1 cellular context compared by ENCODE assay signal in the genomic region with DNA sequence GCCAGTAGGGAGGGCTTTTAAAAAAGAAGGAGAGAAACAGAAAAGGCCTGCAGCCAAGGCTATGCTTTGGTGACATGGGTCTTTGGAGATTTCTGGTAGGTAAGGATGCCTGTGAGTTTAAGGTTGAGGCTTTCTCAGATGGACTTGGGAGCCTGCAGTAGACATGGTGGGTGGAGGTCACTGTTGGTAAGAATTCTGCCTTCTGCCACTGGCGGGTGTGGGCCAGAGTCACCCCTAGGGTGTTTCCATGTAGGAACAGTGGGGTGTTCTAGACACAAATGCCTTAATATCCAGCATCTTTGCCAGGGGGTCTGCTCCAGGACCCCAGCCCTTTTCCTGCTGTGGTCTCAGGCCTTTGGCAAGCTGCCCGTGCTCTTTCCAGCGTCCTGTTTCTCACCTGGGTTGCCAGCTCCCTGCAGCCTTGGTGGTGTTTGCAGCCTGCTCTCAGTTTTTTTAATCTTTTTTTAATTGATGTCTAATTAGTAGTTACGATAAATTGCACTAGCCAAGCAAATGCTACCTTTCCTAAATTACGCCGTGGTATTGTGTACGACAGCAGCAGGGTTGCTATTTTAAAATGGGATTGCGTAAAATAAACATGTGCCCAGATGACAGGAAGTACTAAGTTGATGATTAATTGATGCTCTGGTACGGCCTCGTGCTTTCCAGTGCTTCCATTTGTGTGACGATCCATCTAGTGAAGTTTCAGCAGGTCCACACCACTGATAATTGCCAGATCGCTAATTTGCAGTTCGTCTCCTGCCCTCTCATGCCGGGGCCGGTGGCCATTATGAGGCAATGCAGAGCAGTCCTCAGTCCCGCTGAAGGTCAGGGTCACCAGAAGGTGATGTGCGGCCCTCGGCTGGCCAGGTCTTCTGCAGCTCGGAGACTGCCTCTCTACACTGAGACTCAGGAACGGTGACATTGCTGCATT.
TF ChIP-seq lines count a peak whose summit lies in the region.

No MANE protein-coding gene starts in this region.

TF ChIP-seq in H1, 55 proteins besides CTCF, POLR2A, EP300 and RAD21 (continued from another document):
- TF ChIP-seq, protein P1, sequence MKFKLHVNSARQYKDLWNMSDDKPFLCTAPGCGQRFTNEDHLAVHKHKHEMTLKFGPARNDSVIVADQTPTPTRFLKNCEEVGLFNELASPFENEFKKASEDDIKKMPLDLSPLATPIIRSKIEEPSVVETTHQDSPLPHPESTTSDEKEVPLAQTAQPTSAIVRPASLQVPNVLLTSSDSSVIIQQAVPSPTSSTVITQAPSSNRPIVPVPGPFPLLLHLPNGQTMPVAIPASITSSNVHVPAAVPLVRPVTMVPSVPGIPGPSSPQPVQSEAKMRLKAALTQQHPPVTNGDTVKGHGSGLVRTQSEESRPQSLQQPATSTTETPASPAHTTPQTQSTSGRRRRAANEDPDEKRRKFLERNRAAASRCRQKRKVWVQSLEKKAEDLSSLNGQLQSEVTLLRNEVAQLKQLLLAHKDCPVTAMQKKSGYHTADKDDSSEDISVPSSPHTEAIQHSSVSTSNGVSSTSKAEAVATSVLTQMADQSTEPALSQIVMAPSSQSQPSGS (IDR thresholded peaks at IDR 0.05; ENCODE audit: low read length): no peak
- no peak for TF ChIP-seq KDM5A (IDR thresholded peaks at IDR 0.05; ENCODE audit: low read length)
- no peak for TF ChIP-seq RXRA (IDR thresholded peaks at IDR 0.05; ENCODE audit: insufficient read depth, low read depth, low read length)
- no peak for TF ChIP-seq TAF1 (IDR thresholded peaks at IDR 0.05; ENCODE audit: low read depth, low read length)
- TF ChIP-seq BCL11A (IDR thresholded peaks at IDR 0.05; ENCODE audit: low read depth in 2 of 2, low read length in 2 of 2): no peak
- TF ChIP-seq HDAC2 (IDR thresholded peaks at IDR 0.05; ENCODE audit: borderline replicate concordance in 1 of 2, low read depth in 2 of 2, low read length in 2 of 2): no peak
- TF ChIP-seq FOSL1 (IDR thresholded peaks at IDR 0.05; ENCODE audit: insufficient read depth, low read depth, low read length): no peak
- TF ChIP-seq, protein P2, sequence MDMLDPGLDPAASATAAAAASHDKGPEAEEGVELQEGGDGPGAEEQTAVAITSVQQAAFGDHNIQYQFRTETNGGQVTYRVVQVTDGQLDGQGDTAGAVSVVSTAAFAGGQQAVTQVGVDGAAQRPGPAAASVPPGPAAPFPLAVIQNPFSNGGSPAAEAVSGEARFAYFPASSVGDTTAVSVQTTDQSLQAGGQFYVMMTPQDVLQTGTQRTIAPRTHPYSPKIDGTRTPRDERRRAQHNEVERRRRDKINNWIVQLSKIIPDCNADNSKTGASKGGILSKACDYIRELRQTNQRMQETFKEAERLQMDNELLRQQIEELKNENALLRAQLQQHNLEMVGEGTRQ (IDR thresholded peaks at IDR 0.05; ENCODE audit: low read length): no peak
TF ChIP-seq in H1: peak in this region for 0.
